In genomic region chr10:63264852-63265617, GRCh38 we compare ENCODE assay signal across 8 cellular contexts.
A peak's percentile ranks its signal among the peaks of the same experiment; 100 is the strongest.
DNase-seq lines count a peak whose midpoint lies in the region; ATAC-seq, FAIRE-seq and TF ChIP-seq lines count a peak whose summit lies in the region.

No MANE protein-coding gene starts in this region.

- H2BK5ac ChIP-seq in H9 (ENCODE audit: insufficient read length, low read length), result no peak overlapping the region

- H3K9ac ChIP-seq in H9 (ENCODE audit: extremely low read depth, insufficient read length, low read length), result peak overlapping the region; percentile 94
- H3K9ac ChIP-seq in GM12878 (ENCODE audit: control insufficient read depth, insufficient read depth, low read length), result peak overlapping the region; percentile 84

- H3K56ac ChIP-seq in H9 (ENCODE audit: insufficient read length, low read depth, low read length), result no peak overlapping the region

- H3K9me3 Mint-ChIP-seq in CD14-positive monocyte (no peaks in the 10 kb centered on the region), H9 (peaks cover 3% of the 10 kb centered on the region in 2 experiments; a peak in 1 of 5 replicates)

- H3K36me3 Mint-ChIP-seq in CD14-positive monocyte (peaks cover 27 to 32% of the 10 kb centered on the region in 2 donors), H9 (ENCODE audit: insufficient read depth in 1 of 3, low read depth in 3 of 3) (peaks cover 45 to 49% (median 46%) of the 10 kb centered on the region in 3 experiments)

- no peak overlapping the region for H2BK20ac ChIP-seq in H9 (ENCODE audit: low read depth, low read length, poor library complexity, severe bottlenecking)

- RAD21 ChIA-PET in GM12878 (lab: Charles Lee; ENCODE audit: unreplicated experiment), result interaction anchor here (0.6 to 4.6 kb wide), 15 partner anchors 10 to 457 kb away, joined by 3 to 26 read pairs (median 4); no protein-coding TSS in a partner anchor

- H3K4me1 ChIP-seq in H9 (ENCODE audit: insufficient read depth, low read length) (no peaks in the 10 kb centered on the region), Panc1 (ENCODE audit: control insufficient read depth, insufficient read depth, low read length) (peaks cover 29% of the 10 kb centered on the region), GM12878 (ENCODE audit: control insufficient read depth, insufficient read depth, low read length) (peaks cover 13% of the 10 kb centered on the region)

- H3K9me3 ChIP-seq in H9 (ENCODE audit: control insufficient read depth, low read depth, low read length) (no peaks in the 10 kb centered on the region), Panc1 (ENCODE audit: control insufficient read depth, insufficient read depth, low read depth, low read length) (no peaks in the 10 kb centered on the region), GM12878 (replicated peaks; ENCODE audit: control insufficient read depth, insufficient read depth, low read length) (no peaks in the 10 kb centered on the region)

- H4K5ac ChIP-seq in H9 (ENCODE audit: insufficient read length, low read depth, low read length), result no peak overlapping the region

- peak; percentile 66 for TF ChIP-seq POLR2A in GM12878 (IDR thresholded peaks at IDR 0.05; ENCODE audit: low read depth, low read length)

- H3K4me3 ChIP-seq in Panc1 (ENCODE audit: low read depth in 2 of 2, low read length in 2 of 2) (peak overlapping the region; percentile 77 to 91), GM12878 (peak overlapping the region; percentile 69)

- TF ChIP-seq EP300 in GM12878 (IDR thresholded peaks at IDR 0.05; ENCODE audit: borderline replicate concordance in 1 of 2, control insufficient read depth in 1 of 2, low read depth in 2 of 2, low read length in 2 of 2), result no peak

- intact Hi-C loops in CD14-positive monocyte (cut with micrococcal nuclease), result loop anchor here (5.0 to 10.0 kb wide), 4 partner anchors 200 to 440 kb away; partner anchors contain the start of genes JMJD1C (in 1 of the 2) and REEP3 (in 1 of the 2)
- intact Hi-C loops in Panc1 (cut with micrococcal nuclease; ENCODE audit: unreplicated experiment), result loop anchor here (5.0 to 10.0 kb wide), 2 partner anchors 48 to 200 kb away; partner anchors contain the start of gene JMJD1C
- intact Hi-C loops in GM12878 (cut with micrococcal nuclease; ENCODE audit: unreplicated experiment), result loop anchor here (5.0 kb wide), 4 partner anchors 38 to 257 kb away; partner anchors contain the start of genes JMJD1C and REEP3

- H3K27ac ChIP-seq in H9 (ENCODE audit: insufficient read length, low read depth, low read length), result no peak overlapping the region
- peak overlapping the region; percentile 95 for H3K27ac ChIP-seq in Panc1 (ENCODE audit: low read length)
- peak overlapping the region; percentile 80 for H3K27ac ChIP-seq in GM12878 (ENCODE audit: control insufficient read depth, insufficient read depth)

- in situ Hi-C loops in Panc1 (cut with HindIII; ENCODE audit: low pct_unique_long_range_greater_than_20kb, low sequenced_read_pairs) (no loop called here), GM12878 (cut with MboI) (no loop called here)

- peak overlapping the region; percentile 82 for H3K4me2 ChIP-seq in H9 (ENCODE audit: insufficient read depth, insufficient read length, low read length)
- peak overlapping the region; percentile 1 for H3K4me2 ChIP-seq in GM12878 (ENCODE audit: control insufficient read depth, insufficient read depth)

- no peak for TF ChIP-seq RAD21 in GM12878 (IDR thresholded peaks at IDR 0.05; ENCODE audit: insufficient read depth, low read depth, low read length)

- H3K4me3 Mint-ChIP-seq in CD14-positive monocyte (peak overlapping the region; percentile 96 to 97), H9 (peak overlapping the region; percentile 95 to 99)

- no peak overlapping the region for H3K18ac ChIP-seq in H9 (ENCODE audit: insufficient read length, low read depth, low read length)

- no peak overlapping the region for H3K23ac ChIP-seq in H9 (ENCODE audit: insufficient read length, low read depth, low read length)

- H3K79me2 ChIP-seq in H9 (ENCODE audit: insufficient read depth, low read length) (peaks cover 45% of the 10 kb centered on the region; the same call in 1 of the 2 replicates), GM12878 (ENCODE audit: control insufficient read depth, insufficient read depth, low read length) (peaks cover 92% of the 10 kb centered on the region)

- no peaks in the 10 kb centered on the region for H3K23me2 ChIP-seq in H9 (ENCODE audit: insufficient read length, low read depth, low read length, poor library complexity, severe bottlenecking)

- H2BK12ac ChIP-seq in H9 (ENCODE audit: insufficient read length, low read depth, low read length), result no peak overlapping the region

- SMC1A ChIA-PET in GM12878 (lab: Charles Lee; ENCODE audit: uncharacterized antibody, unreplicated experiment), result interaction anchor here (0.7 to 6.8 kb wide), 14 partner anchors 7 to 366 kb away, joined by 3 to 68 read pairs (median 5); no protein-coding TSS in a partner anchor

- no TSS peak for BruUV-seq in Panc1 (replicated peaks; lab: Mats Ljungman, UMichigan)
- BruUV-seq in GM12878 (replicated peaks; lab: Mats Ljungman, UMichigan), result no TSS peak

- no peak for FAIRE-seq in GM12878 (lab: Jason Lieb, UNC)

- peak; percentile 58 for DNase-seq in CD14-positive monocyte (ENCODE audit: low spot score)
- DNase-seq in H9, result no peak
- DNase-seq in Panc1 (ENCODE audit: low read depth, low spot score), result peak; percentile 24
- no peak for DNase-seq in GM12878 (ENCODE audit: low read depth, low spot score)
- DNase-seq in inferior parietal cortex (ENCODE audit: extremely low spot score), result peak; percentile 48
- peak; percentile 14 for DNase-seq in stimulated activated CD4-positive, alpha-beta T cell treated with anti-CD3 and anti-CD28 coated beads, Interleukin-2, amount 100 ng/mL, for 4 hours (ENCODE audit: low read depth)
- DNase-seq in NCI-H1930 (lab: John Stamatoyannopoulos, UW), result no peak
- no peak for DNase-seq in NCI-H345 treated with DMSO at 0.1 percent for 48 hours (lab: John Stamatoyannopoulos, UW; ENCODE audit: unreplicated experiment)

- no peak overlapping the region for H4K91ac ChIP-seq in H9 (ENCODE audit: insufficient read length, low read depth, low read length)

- CTCF ChIA-PET in Panc1 (lab: Charles Lee), result no interaction called here
- CTCF ChIA-PET in GM12878 (lab: Yijun Ruan, JAX), result interaction anchor here (0.6 to 2.6 kb wide), 4 partner anchors 29 to 99 kb away, joined by 3 to 7 read pairs (median 4); no protein-coding TSS in a partner anchor

- H2AFZ ChIP-seq in H9 (ENCODE audit: low read length) (no peak overlapping the region), GM12878 (ENCODE audit: control insufficient read depth, low read depth, low read length) (no peak overlapping the region)

- no peaks in the 10 kb centered on the region for H3K27me3 ChIP-seq in H9 (ENCODE audit: insufficient read depth, low read length)
- no peaks in the 10 kb centered on the region for H3K27me3 ChIP-seq in Panc1 (ENCODE audit: control insufficient read depth, insufficient read depth, low read length)
- H3K27me3 ChIP-seq in GM12878 (replicated peaks in 1 of 2; ENCODE audit: control insufficient read depth in 2 of 2, insufficient read depth in 2 of 2, low read length in 1 of 2), result no peaks in the 10 kb centered on the region

- no peak overlapping the region; the same call in 1 of the 2 replicates for H3K14ac ChIP-seq in H9 (ENCODE audit: insufficient read depth, low read length)

- no peak overlapping the region for H3T11ph ChIP-seq in H9 (ENCODE audit: low read length)

- no peak overlapping the region for H2BK15ac ChIP-seq in H9 (ENCODE audit: low read depth, low read length)

- H2AK5ac ChIP-seq in H9 (ENCODE audit: insufficient read length, low read length), result no peak overlapping the region

- H3K36me3 ChIP-seq in Panc1 (ENCODE audit: control insufficient read depth, insufficient read depth, low read length) (no peaks in the 10 kb centered on the region), GM12878 (ENCODE audit: control insufficient read depth in 2 of 2, insufficient read depth in 2 of 2, low read length in 1 of 2) (no peaks in the 10 kb centered on the region; a peak in 1 of 4 replicates)

- WGBS in H9 (ENCODE audit: extremely low coverage, insufficient read length, low lambda C conversion rate), result no CpG with 5 or more reads among the region's 5 CpGs
- 0% methylated on average over 5 of the region's 5 CpGs for WGBS in GM12878 (ENCODE audit: insufficient coverage, insufficient replicate concordance, low lambda C conversion rate, missing lambda C conversion rate)

- H2BK120ac ChIP-seq in H9 (ENCODE audit: low read depth, low read length, poor library complexity, severe bottlenecking), result no peak overlapping the region

- H3K4me1 Mint-ChIP-seq in CD14-positive monocyte (peaks cover 30% of the 10 kb centered on the region), H9 (peaks cover 23 to 32% of the 10 kb centered on the region in 2 experiments)

- no peak for TF ChIP-seq CTCF in CD14-positive monocyte (IDR thresholded peaks at IDR 0.05)
- no peak for TF ChIP-seq CTCF in H9 (conservative IDR thresholded peaks at IDR 0.05)
- no peak for TF ChIP-seq CTCF in Panc1 (IDR thresholded peaks at IDR 0.05)
- no peak for TF ChIP-seq CTCF in GM12878 (IDR thresholded peaks at IDR 0.05 in 2 of 3, conservative IDR thresholded peaks at IDR 0.05 in 1 of 3; ENCODE audit: control insufficient read depth in 2 of 3, extremely low read depth in 1 of 3, insufficient read depth in 1 of 3, low read depth in 3 of 3, low read length in 3 of 3)

- H3K79me1 ChIP-seq in H9 (ENCODE audit: insufficient read depth, low read depth, low read length, poor library complexity, severe bottlenecking), result no peaks in the 10 kb centered on the region

- no peaks in the 10 kb centered on the region for H3K27me3 Mint-ChIP-seq in CD14-positive monocyte (ENCODE audit: low read depth in 3 of 3)
- H3K27me3 Mint-ChIP-seq in H9 (ENCODE audit: low read depth), result no peaks in the 10 kb centered on the region

- no peak overlapping the region for H4K8ac ChIP-seq in H9 (replicated peaks; ENCODE audit: insufficient read length, low read depth, low read length)

- ATAC-seq in Panc1 (0 out of 2 replicates have a peak, but pooled peaks have one; percentile 35), GM12878 (peak; percentile 27)

- H3K4ac ChIP-seq in H9 (ENCODE audit: low read depth, low read length), result no peak overlapping the region

- no peaks in the 10 kb centered on the region for H4K20me1 ChIP-seq in H9 (ENCODE audit: control insufficient read depth, insufficient read depth, insufficient read length)
- no peaks in the 10 kb centered on the region for H4K20me1 ChIP-seq in GM12878 (ENCODE audit: control insufficient read depth, insufficient read depth)

- H3K27ac Mint-ChIP-seq in CD14-positive monocyte (peak overlapping the region; percentile 87 to 96 (median 92)), H9 (peak overlapping the region; percentile 95 to 98 (median 95))

- POLR2A ChIA-PET in Panc1 (lab: Charles Lee), result interaction anchor here (0.5 to 0.7 kb wide), 3 partner anchors 193 to 449 kb away, joined by 3 to 4 read pairs (median 3); no protein-coding TSS in a partner anchor
- POLR2A ChIA-PET in GM12878 (lab: Charles Lee), result interaction anchor here (0.6 to 1.6 kb wide), 8 partner anchors 22 to 372 kb away, joined by 3 to 4 read pairs (median 3); partner anchors contain the start of gene JMJD1C

TF ChIP-seq in GM12878, 131 proteins besides CTCF, POLR2A, EP300 and RAD21 (continues in another document):
- TF ChIP-seq NR2F1 (conservative IDR thresholded peaks at IDR 0.05), result no peak

Comparison
In these comparisons a context has a peak if more than half of its experiments do, and no peak if none do; other contexts are left out.
1. DNase-seq: peak in CD14-positive monocyte (single experiment), Panc1 (single experiment), inferior parietal cortex (single experiment) and stimulated activated CD4-positive, alpha-beta T cell treated with anti-CD3 and anti-CD28 coated beads, Interleukin-2, amount 100 ng/mL, for 4 hours (single experiment); none in H9 (single experiment), GM12878 (single experiment), NCI-H1930 (0 of 2) and NCI-H345 treated with DMSO at 0.1 percent for 48 hours (single experiment).